Comparison of ENCODE assay signal across 14 cellular contexts in the genomic region with DNA sequence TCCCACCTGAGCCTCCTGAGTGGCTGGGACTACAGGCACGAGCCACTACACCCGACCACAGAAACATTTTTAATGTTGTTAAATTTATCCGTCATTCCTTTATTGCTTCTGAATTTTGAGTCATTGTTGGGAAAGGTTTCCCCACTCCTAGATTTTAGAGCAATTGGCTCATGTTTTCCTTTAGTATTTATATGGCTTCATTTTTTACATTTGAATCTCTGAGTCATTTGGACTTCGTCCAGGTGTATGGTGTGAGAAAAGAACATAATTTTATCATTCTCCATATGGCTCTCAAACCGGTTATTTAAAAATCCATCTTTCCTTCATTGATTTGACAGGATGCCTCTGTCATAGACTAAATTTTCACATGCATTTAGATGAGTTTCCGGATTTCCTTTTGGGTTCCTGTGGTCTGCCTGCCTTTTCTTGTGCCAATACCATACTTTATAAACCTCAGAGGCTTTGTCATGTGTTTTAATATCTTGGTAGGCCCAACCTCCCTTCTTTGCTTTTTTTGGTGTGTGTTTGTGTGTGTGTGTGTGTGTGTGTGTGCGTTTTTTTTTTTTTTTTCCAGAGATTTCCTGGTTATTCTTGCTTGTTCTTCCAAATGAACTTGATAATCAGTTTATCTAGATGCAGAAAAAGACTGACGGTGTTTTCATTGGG. TPM values are rescaled to one million over a fixed set of nuclear protein-coding genes. Genes with fewer than 3 reads are reported as not detected.
DNase-seq lines count a peak whose midpoint lies in the region; ATAC-seq and TF ChIP-seq lines count a peak whose summit lies in the region.
"Had no signal": no experiment of that assay in that cellular context is flagged by ENCODE, and none has a peak within 500 bp of the region (broad histone marks: within the 10 kb centered on the region; RNA-seq: fewer than 3 reads in every experiment).

No MANE protein-coding gene starts in this region.

- TF ChIP-seq POLR2A in GM18505 (IDR thresholded peaks at IDR 0.05; ENCODE audit: borderline replicate concordance, extremely low read depth, insufficient read depth, insufficient read length) = no peak

- H3K36me3 ChIP-seq in MG63 (no peaks in the 10 kb centered on the region), brain microvascular endothelial cell (replicated peaks) (no peaks in the 10 kb centered on the region)
- H3K36me3 ChIP-seq: pancreas had no signal

- DNase-seq in Daoy (ENCODE audit: low read depth) (peak; percentile 57), MG63 (peak; percentile 46), brain microvascular endothelial cell (peak; percentile 34), lung microvascular endothelial cell (ENCODE audit: low read depth in 2 of 2) (peak; percentile 75 to 87), hippocampal formation (lab: John Stamatoyannopoulos, UW) (no peak), mucosa of gallbladder (ENCODE audit: low spot score) (no peak), G401 (ENCODE audit: low spot score) (no peak)
- DNase-seq: activated CD8-positive, alpha-beta memory T cell treated with anti-CD3 and anti-CD28 coated beads, Interleukin-2, amount 10 ng/mL, durations not matched to agents 7 days and 5 days; CD4-positive, CD25-positive, alpha-beta regulatory T cell; effector memory CD4-positive, alpha-beta T cell; NCI-H345; pancreas had no signal

- no peaks in the 10 kb centered on the region for H3K9me3 ChIP-seq in MG63
- H3K9me3 ChIP-seq: pancreas had no signal

- no peak for ATAC-seq in GM18505 (IDR thresholded peaks at IDR 0.05; ENCODE audit: unreplicated experiment)
- ATAC-seq: activated CD8-positive, alpha-beta memory T cell treated with anti-CD3 and anti-CD28 coated beads, Interleukin-2, amount 10 ng/mL, durations not matched to agents 7 days and 5 days; pancreas had no signal

- in situ Hi-C loops in brain microvascular endothelial cell (cut with HindIII; ENCODE audit: low pct_ligation_motif_present, low sequenced_read_pairs) (no loop called here), G401 (cut with HindIII; ENCODE audit: low sequenced_read_pairs) (no loop called here)

- TF ChIP-seq CTCF in brain microvascular endothelial cell (IDR thresholded peaks at IDR 0.05; ENCODE audit: low read depth, low read length, missing control alignments) = no peak

- H3K27me3 ChIP-seq in MG63 = no peaks in the 10 kb centered on the region
- H3K27me3 ChIP-seq in brain microvascular endothelial cell (replicated peaks) = no peaks in the 10 kb centered on the region
- H3K27me3 ChIP-seq: hepatocyte, pancreas had no signal

- H3K4me3 ChIP-seq in MG63 = no peak overlapping the region
- no peak overlapping the region for H3K4me3 ChIP-seq in brain microvascular endothelial cell (ENCODE audit: low read depth, low read length)
- H3K4me3 ChIP-seq: hepatocyte, pancreas had no signal

- no peak overlapping the region for H3K27ac ChIP-seq in brain microvascular endothelial cell
- H3K27ac ChIP-seq: hepatocyte, pancreas had no signal

RNA-seq across cellular contexts. Expression of a gene that starts 30.9 kb away (rescaled TPM):
- total RNA-seq in Daoy (2014; rRNA removed; shearing (Covaris generic)) = 0.36 TPM in 1 of 2 replicates, not detected in the other
- not detected in 2 replicates for total RNA-seq in MG63 (2014; rRNA removed; shearing (Covaris generic); ENCODE audit: low replicate concordance)
- total RNA-seq in lung microvascular endothelial cell (not detected in 2 replicates), mucosa of gallbladder (not detected)
- total RNA-seq in G401 (2014; rRNA removed; shearing (Covaris generic)) = not detected in 2 replicates
- total RNA-seq: activated CD8-positive, alpha-beta memory T cell treated with anti-CD3 and anti-CD28 coated beads, Interleukin-2, amount 10 ng/mL, durations not matched to agents 7 days and 5 days; CD4-positive, CD25-positive, alpha-beta regulatory T cell; hepatocyte; pancreas had no signal

Comparison
In these comparisons a context has a peak if more than half of its experiments do, and no peak if none do; other contexts are left out.
1. DNase-seq: peak in Daoy (single experiment), MG63 (single experiment), brain microvascular endothelial cell (single experiment) and lung microvascular endothelial cell (2 of 2); none in hippocampal formation (0 of 2), mucosa of gallbladder (single experiment) and G401 (single experiment).